1 cellular context compared by ENCODE assay signal in genomic region chr2:55163895-55164509, GRCh38.
TF ChIP-seq lines count a peak whose summit lies in the region.

No MANE protein-coding gene starts in this region.

TF ChIP-seq in H1, 55 proteins besides CTCF, POLR2A, EP300 and RAD21 (continued from another document):
- TF ChIP-seq RNF2 (IDR thresholded peaks at IDR 0.05; ENCODE audit: borderline replicate concordance, low read depth, low read length, missing control alignments, poor library complexity, severe bottlenecking) = no peak
